Comparison of ENCODE assay signal across 8 cellular contexts in the genomic region with DNA sequence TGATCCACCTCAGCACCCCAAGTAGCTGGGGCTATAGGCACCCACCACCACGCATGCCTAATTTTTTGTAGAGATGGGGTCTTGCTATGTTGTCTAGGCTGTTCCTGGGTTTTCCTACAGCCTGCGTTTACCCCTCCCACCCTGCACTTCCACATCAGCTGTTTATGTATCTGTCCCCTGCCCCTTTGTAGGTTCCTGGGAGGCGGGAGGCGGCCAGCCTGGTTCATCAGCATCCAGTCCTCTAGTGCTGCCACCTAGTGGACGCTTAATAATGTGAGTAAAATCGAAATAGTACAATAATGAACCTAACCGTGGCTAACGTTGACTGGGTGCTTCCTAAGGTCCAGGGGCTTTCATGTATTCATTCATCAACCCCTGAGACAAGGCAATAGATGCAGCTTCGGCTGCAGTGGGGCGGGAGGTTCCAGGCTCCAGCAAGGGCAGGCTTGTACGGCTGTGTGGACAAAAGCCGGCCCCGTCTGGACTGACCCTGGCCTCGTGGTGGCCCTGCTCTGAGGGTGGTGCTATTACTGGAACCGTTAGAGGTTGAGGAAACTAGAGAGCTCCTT. TPM values are rescaled to one million over a fixed set of nuclear protein-coding genes. Genes with fewer than 3 reads are reported as not detected.
A peak's percentile ranks its signal among the peaks of the same experiment; 100 is the strongest.
DNase-seq lines count a peak whose midpoint lies in the region; ATAC-seq and TF ChIP-seq lines count a peak whose summit lies in the region.

No MANE protein-coding gene starts in this region.

- no peaks in the 10 kb centered on the region for H3K79me2 ChIP-seq in Loucy (ENCODE audit: insufficient read depth, low read length)

- H3K27ac ChIP-seq in SJCRH30 (peak overlapping the region; percentile 41; the same call in 1 of the 2 replicates), prostate gland (no peak overlapping the region)

- no peak overlapping the region for H3K4me3 ChIP-seq in Loucy (ENCODE audit: low read length, poor library complexity, severe bottlenecking)
- peak overlapping the region; percentile 46 for H3K4me3 ChIP-seq in SJCRH30
- H3K4me3 ChIP-seq in prostate gland: no peak overlapping the region

- H3K9me3 ChIP-seq in Loucy (ENCODE audit: insufficient read depth, low read depth, low read length) (no peaks in the 10 kb centered on the region), SJCRH30 (replicated peaks) (no peaks in the 10 kb centered on the region), prostate gland (no peaks in the 10 kb centered on the region)

- no peak for TF ChIP-seq POLR2A in prostate gland (IDR thresholded peaks at IDR 0.05)

- ATAC-seq in HG03469 (IDR thresholded peaks at IDR 0.05; ENCODE audit: unreplicated experiment) (no peak), GM21529 (IDR thresholded peaks at IDR 0.05; ENCODE audit: unreplicated experiment) (no peak)

- no peaks in the 10 kb centered on the region for H3K36me3 ChIP-seq in Loucy (ENCODE audit: insufficient read depth, low read length)
- H3K36me3 ChIP-seq in SJCRH30: no peaks in the 10 kb centered on the region
- no peaks in the 10 kb centered on the region for H3K36me3 ChIP-seq in prostate gland

- 32% methylated on average over 15 of the region's 15 CpGs for WGBS in prostate gland

- no peaks in the 10 kb centered on the region for H3K9me2 ChIP-seq in Loucy (replicated peaks; ENCODE audit: low read depth, low read length)

- DNase-seq in ELR (ENCODE audit: low read depth): peak; percentile 76
- DNase-seq in SJCRH30: peak; percentile 87 to 95
- peak; percentile 52 for DNase-seq in activated naive CD4-positive, alpha-beta T cell treated with Interleukin-2 at 50 U/mL for 16 hours
- peak in 38 of 42 donors; percentile 11 to 84 (median 58) for DNase-seq in head of caudate nucleus
- peak; percentile 56 for DNase-seq in prostate gland (ENCODE audit: low spot score)

- H4K20me1 ChIP-seq in Loucy (ENCODE audit: insufficient read depth, low read length, poor library complexity, severe bottlenecking): no peaks in the 10 kb centered on the region

- no peaks in the 10 kb centered on the region for H3F3A ChIP-seq in Loucy (ENCODE audit: low read depth)

- H3K9ac ChIP-seq in Loucy (ENCODE audit: low read depth, low read length, poor library complexity, severe bottlenecking): no peak overlapping the region

- H3K4me2 ChIP-seq in Loucy (ENCODE audit: low read depth, low read length, poor library complexity, severe bottlenecking): peak overlapping the region; percentile 3

- no peaks in the 10 kb centered on the region for H3K27me3 ChIP-seq in Loucy (ENCODE audit: insufficient read depth, low read length, poor library complexity, severe bottlenecking)
- no peaks in the 10 kb centered on the region for H3K27me3 ChIP-seq in SJCRH30
- H3K27me3 ChIP-seq in prostate gland (replicated peaks; ENCODE audit: insufficient read depth): no peaks in the 10 kb centered on the region

- TF ChIP-seq CTCF in Loucy (conservative IDR thresholded peaks at IDR 0.05; ENCODE audit: low read length) (peak; percentile 74), prostate gland (IDR thresholded peaks at IDR 0.05) (peak in 3 of 4 experiments; percentile 22 to 68 (median 60))

- H3K4me1 ChIP-seq in Loucy (ENCODE audit: insufficient read depth, low read length, poor library complexity, severe bottlenecking) (no peaks in the 10 kb centered on the region), SJCRH30 (peaks cover 14% of the 10 kb centered on the region; the same call in 1 of the 2 replicates), prostate gland (replicated peaks) (no peaks in the 10 kb centered on the region)

- intact Hi-C loops in head of caudate nucleus (cut with DNase I) (no loop called here), prostate gland (cut with DNase I) (no loop called here)

- peak overlapping the region; percentile 79 for H2AFZ ChIP-seq in Loucy (ENCODE audit: low read length)

RNA-seq across cellular contexts. Expression of gene LCTL, which starts 1.2 kb away (rescaled TPM):
- 1.8 and 2.0 TPM in 2 replicates for total RNA-seq in SJCRH30 (2014; rRNA removed; shearing (Covaris generic))
- total RNA-seq in prostate gland: not detected
